In genomic region chr9:18296702-18297531, GRCh38 we compare ENCODE assay signal across 15 cellular contexts.
DNase-seq lines count a peak whose midpoint lies in the region; ATAC-seq and TF ChIP-seq lines count a peak whose summit lies in the region.
"Had no signal": no experiment of that assay in that cellular context is flagged by ENCODE, and none has a peak within 500 bp of the region (broad histone marks: within the 10 kb centered on the region; RNA-seq: fewer than 3 reads in every experiment).

No MANE protein-coding gene starts in this region.

- CTCF ChIA-PET in SK-N-SH (lab: Yijun Ruan, JAX): interaction anchor here (1.1 kb wide), 1 partner anchor 42 kb away, joined by 4 read pairs; no protein-coding TSS in a partner anchor

- H4K20me1 ChIP-seq in SK-N-SH (ENCODE audit: insufficient read depth): no peaks in the 10 kb centered on the region

- peaks cover 16% of the 10 kb centered on the region for H3F3A ChIP-seq in SK-N-SH (replicated peaks; ENCODE audit: insufficient read depth)

- TF ChIP-seq POLR2A in adrenal gland (IDR thresholded peaks at IDR 0.05): no peak
- no peak for TF ChIP-seq POLR2A in vagina (IDR thresholded peaks at IDR 0.05)

- no peak for TF ChIP-seq RAD21 in SK-N-SH (IDR thresholded peaks at IDR 0.05; ENCODE audit: low read length)

- H3K79me2 ChIP-seq in SK-N-SH (ENCODE audit: insufficient read depth): no peaks in the 10 kb centered on the region

- H3K9me3 ChIP-seq in SK-N-SH: no peaks in the 10 kb centered on the region
- no peaks in the 10 kb centered on the region for H3K9me3 ChIP-seq in adrenal gland (replicated peaks in 1 of 3)
- H3K9me3 ChIP-seq in vagina: no peaks in the 10 kb centered on the region
- H3K9me3 ChIP-seq: esophagus squamous epithelium, Peyer's patch had no signal

- H3K27me3 ChIP-seq in SK-N-SH (ENCODE audit: insufficient read depth) (no peaks in the 10 kb centered on the region), adrenal gland (no peaks in the 10 kb centered on the region), vagina (no peaks in the 10 kb centered on the region)
- H3K27me3 ChIP-seq: esophagus squamous epithelium, Peyer's patch had no signal

- H3K4me2 ChIP-seq in SK-N-SH: peak overlapping the region; percentile 52

- H3K36me3 ChIP-seq in SK-N-SH (replicated peaks in 1 of 2; ENCODE audit: control insufficient read depth in 1 of 2, insufficient read depth in 2 of 2, low read length in 1 of 2) (no peaks in the 10 kb centered on the region), adrenal gland (replicated peaks in 1 of 2) (no peaks in the 10 kb centered on the region), vagina (no peaks in the 10 kb centered on the region)
- H3K36me3 ChIP-seq: esophagus squamous epithelium, Peyer's patch had no signal

- peak overlapping the region; percentile 67 for H2AFZ ChIP-seq in SK-N-SH (ENCODE audit: low read depth)

- intact Hi-C loops in left ventricle myocardium superior (cut with micrococcal nuclease): no loop called here
- intact Hi-C loops in Right ventricle myocardium inferior (cut with DNase I): no loop called here
- intact Hi-C loops in adrenal gland (cut with DNase I): no loop called here
- intact Hi-C loops in vagina (cut with DNase I): no loop called here

- H3K4me3 ChIP-seq in SK-N-SH (ENCODE audit: low read depth in 2 of 2, low read length in 1 of 2) (peak overlapping the region in 1 of 2 experiments; percentile 48; a peak in 2 of 4 replicates), fibroblast of villous mesenchyme (ENCODE audit: low read depth, low read length) (no peak overlapping the region), adrenal gland (no peak overlapping the region), vagina (no peak overlapping the region)
- H3K4me3 ChIP-seq: esophagus squamous epithelium, Peyer's patch had no signal

- POLR2A ChIA-PET in SK-N-SH (lab: Yijun Ruan, JAX): no interaction called here

- DNase-seq in left ventricle myocardium superior (no peak), Right ventricle myocardium inferior (ENCODE audit: missing footprints) (no peak), SK-N-SH (peak; percentile 14), fibroblast of villous mesenchyme (ENCODE audit: low read depth) (peak; percentile 11), adrenal gland (no peak), NCI-H526 treated with DMSO at 0.1 percent for 48 hours (lab: John Stamatoyannopoulos, UW) (no peak), vagina (ENCODE audit: extremely low spot score in 2 of 2) (no peak)
- DNase-seq: ACHN; esophagus squamous epithelium; NCI-H2081; nucleus accumbens; Peyer's patch; stimulated activated CD4-positive, alpha-beta T cell treated with anti-CD3 and anti-CD28 coated beads, Interleukin-2, amount 100 ng/mL, for 24 hours; stimulated activated naive CD4-positive, alpha-beta T cell had no signal

- no peaks in the 10 kb centered on the region; a peak in 3 of 4 replicates for H3K4me1 ChIP-seq in SK-N-SH (ENCODE audit: control insufficient read depth in 1 of 2, insufficient read depth in 2 of 2, low read depth in 1 of 2, low read length in 1 of 2)
- H3K4me1 ChIP-seq in adrenal gland (replicated peaks in 1 of 2): peaks cover 0 to 4% of the 10 kb centered on the region in 2 donors
- H3K4me1 ChIP-seq in vagina: peaks cover 12% of the 10 kb centered on the region
- H3K4me1 ChIP-seq: Peyer's patch had no signal

- peak; percentile 42 for ATAC-seq in left ventricle myocardium superior
- no peak for ATAC-seq in Right ventricle myocardium inferior
- no peak for ATAC-seq in GM18861 (IDR thresholded peaks at IDR 0.05; ENCODE audit: unreplicated experiment)

- TF ChIP-seq CTCF in SK-N-SH (IDR thresholded peaks at IDR 0.05) (no peak), fibroblast of villous mesenchyme (IDR thresholded peaks at IDR 0.05; ENCODE audit: insufficient read depth, low read depth, low read length) (no peak), adrenal gland (IDR thresholded peaks at IDR 0.05) (no peak), vagina (IDR thresholded peaks at IDR 0.05) (no peak)

- 23% methylated on average over 6 of the region's 6 CpGs for WGBS in SK-N-SH (ENCODE audit: low lambda C conversion rate)
- 55 to 62% (median 60%) methylated on average over 6 of the region's 6 CpGs for WGBS in adrenal gland, 4 donors

- H3K9ac ChIP-seq in SK-N-SH: peak overlapping the region; percentile 50; the same call in 1 of the 2 replicates

- no peaks in the 10 kb centered on the region for H3K9me2 ChIP-seq in SK-N-SH

- no peak for TF ChIP-seq EP300 in SK-N-SH (IDR thresholded peaks at IDR 0.05; ENCODE audit: borderline replicate concordance in 1 of 2, low read depth in 1 of 2, low read length in 1 of 2)

- peak overlapping the region; percentile 36 to 85; a peak in 3 of 4 replicates for H3K27ac ChIP-seq in SK-N-SH (ENCODE audit: low read depth in 2 of 2, low read length in 1 of 2)
- H3K27ac ChIP-seq in adrenal gland: no peak overlapping the region
- no peak overlapping the region for H3K27ac ChIP-seq in vagina
- H3K27ac ChIP-seq: esophagus squamous epithelium, Peyer's patch had no signal

TF ChIP-seq in SK-N-SH, 30 proteins besides CTCF, POLR2A, EP300 and RAD21:
- TF ChIP-seq MEF2A (IDR thresholded peaks at IDR 0.05; ENCODE audit: borderline replicate concordance, low read depth) (peak; percentile 63; the same call in 1 of the 2 replicates), TCF12 (IDR thresholded peaks at IDR 0.05) (peak; percentile 47), EZH2phosphoT487 (IDR thresholded peaks at IDR 0.05; ENCODE audit: borderline replicate concordance, low read depth) (no peak)

Comparison
In these comparisons a context has a peak if more than half of its experiments do, and no peak if none do; other contexts are left out.
1. DNase-seq: peak in SK-N-SH (single experiment) and fibroblast of villous mesenchyme (single experiment); none in left ventricle myocardium superior (single experiment), Right ventricle myocardium inferior (single experiment), adrenal gland (0 of 7), NCI-H526 treated with DMSO at 0.1 percent for 48 hours (single experiment) and vagina (0 of 2).
2. H3K27ac ChIP-seq: peak in SK-N-SH (2 of 2); none in adrenal gland (0 of 5) and vagina (single experiment).